ENCODE assay signal across 8 cellular contexts in genomic region chr2:25878361-25879132, GRCh38. TPM values are rescaled to one million over a fixed set of nuclear protein-coding genes. Genes with fewer than 3 reads are reported as not detected.
DNase-seq lines count a peak whose midpoint lies in the region; ATAC-seq and TF ChIP-seq lines count a peak whose summit lies in the region.

Gene ASXL2, minus strand, starts transcription at chr2:25878487. Its CDS starts 265 bp downstream, at chr2:25878222.

- H3K27ac Mint-ChIP-seq in dendritic cell treated with granulocyte-macrophage colony-stimulating factor and Interleukin-4, amounts not matched to agents 40 ng/mL and 50 ng/mL, for 4 days: peak within 1 kb of the TSS; percentile 94

- H3K36me3 ChIP-seq in left lung: peaks cover 0 to 9% of the 10 kb centered on the region in 2 donors

- H3K4me3 Mint-ChIP-seq in dendritic cell treated with granulocyte-macrophage colony-stimulating factor and Interleukin-4, amounts not matched to agents 40 ng/mL and 50 ng/mL, for 4 days: peak within 1 kb of the TSS; percentile 89

- H3K4me3 ChIP-seq in left lung: peak within 1 kb of the TSS; percentile 77 to 97

- DNase-seq in C1 segment of cervical spinal cord (lab: John Stamatoyannopoulos, UW) (peak; percentile 65 to 98 (median 94)), NCI-H748 treated with DMSO at 0.1 percent for 48 hours (lab: John Stamatoyannopoulos, UW) (peak; percentile 95), left lung (peak; percentile 98 to 100)
- peak; percentile 88 to 94 for DNase-seq in activated CD4-positive, alpha-beta T cell treated with anti-CD3 and anti-CD28 coated beads, Interleukin-2, amount 50 U/mL, for 24 hours (ENCODE audit: low read depth in 1 of 2, low spot score in 1 of 2)
- peak; percentile 94 to 97 for DNase-seq in stimulated activated CD4-positive, alpha-beta T cell treated with anti-CD3 and anti-CD28 coated beads, Interleukin-2, amount 100 ng/mL, for 48 hours

- H3K36me3 Mint-ChIP-seq in dendritic cell treated with granulocyte-macrophage colony-stimulating factor and Interleukin-4, amounts not matched to agents 40 ng/mL and 50 ng/mL, for 4 days (ENCODE audit: low read depth): peaks cover 27% of the 10 kb centered on the region

- H3K27me3 ChIP-seq in left lung: peaks cover 0 to 13% of the 10 kb centered on the region in 2 donors

- no peaks in the 10 kb centered on the region for H3K9me3 Mint-ChIP-seq in dendritic cell treated with granulocyte-macrophage colony-stimulating factor and Interleukin-4, amounts not matched to agents 40 ng/mL and 50 ng/mL, for 4 days

- peak within 1 kb of the TSS; percentile 93 to 99 for H3K27ac ChIP-seq in left lung

- ATAC-seq in GM19372 (IDR thresholded peaks at IDR 0.05; ENCODE audit: low read depth, unreplicated experiment) (peak; percentile 95), HG03558 (IDR thresholded peaks at IDR 0.05; ENCODE audit: extremely low read depth, unreplicated experiment) (peak; percentile 89), left lung (peak; percentile 97)

- no peak for TF ChIP-seq CTCF in left lung (IDR thresholded peaks at IDR 0.05)

- H3K9me3 ChIP-seq in left lung: no peaks in the 10 kb centered on the region

- intact Hi-C loops in dendritic cell treated with granulocyte-macrophage colony-stimulating factor and Interleukin-4, amounts not matched to agents 40 ng/mL and 50 ng/mL, for 4 days (cut with micrococcal nuclease): loop anchor here (10.0 kb wide), 1 partner anchor 466 kb away; the partner anchor contains the start of genes ADGRF3 and SELENOI
- intact Hi-C loops in left lung (cut with DNase I): no loop called here

- H3K4me1 ChIP-seq in left lung: peaks cover 5 to 30% of the 10 kb centered on the region in 2 donors

- peaks cover 8% of the 10 kb centered on the region for H3K27me3 Mint-ChIP-seq in dendritic cell treated with granulocyte-macrophage colony-stimulating factor and Interleukin-4, amounts not matched to agents 40 ng/mL and 50 ng/mL, for 4 days

- peaks cover 33% of the 10 kb centered on the region for H3K4me1 Mint-ChIP-seq in dendritic cell treated with granulocyte-macrophage colony-stimulating factor and Interleukin-4, amounts not matched to agents 40 ng/mL and 50 ng/mL, for 4 days (ENCODE audit: low read depth)

RNA-seq across cellular contexts. Expression of gene ASXL2, which starts in this region (rescaled TPM):
- total RNA-seq in left lung: 10 to 100 TPM; 32.9 to 33.4 TPM

Comparison
In these comparisons a context has a peak if more than half of its experiments do, and no peak if none do; other contexts are left out.
1. Peak in every context shown above with its lines: DNase-seq, ATAC-seq, H3K4me3 ChIP-seq and H3K27ac ChIP-seq.